Comparison of ENCODE assay signal across 14 cellular contexts in genomic region chr6:90860822-90861601, GRCh38.
DNase-seq lines count a peak whose midpoint lies in the region; ATAC-seq, FAIRE-seq and TF ChIP-seq lines count a peak whose summit lies in the region.
"Had no signal": no experiment of that assay in that cellular context is flagged by ENCODE, and none has a peak within 500 bp of the region (broad histone marks: within the 10 kb centered on the region; RNA-seq: fewer than 3 reads in every experiment).

No MANE protein-coding gene starts in this region.

- WGBS in GM12878 (ENCODE audit: insufficient coverage, insufficient replicate concordance, low lambda C conversion rate, missing lambda C conversion rate): 54% methylated on average over 5 of the region's 5 CpGs

- TF ChIP-seq RAD21 in GM12878 (IDR thresholded peaks at IDR 0.05; ENCODE audit: insufficient read depth, low read depth, low read length): peak; percentile 11; the same call in 1 of the 2 replicates

- BruUV-seq in GM12878 (replicated peaks; lab: Mats Ljungman, UMichigan): no TSS peak

- no peak overlapping the region for H3K4me2 ChIP-seq in GM12878 (ENCODE audit: control insufficient read depth, insufficient read depth)

- no peak for TF ChIP-seq CTCF in cardiac muscle cell (IDR thresholded peaks at IDR 0.05; ENCODE audit: low read depth, low read length)
- peak; percentile 20 to 33 (median 33); a peak in 4 of 6 replicates for TF ChIP-seq CTCF in GM12878 (IDR thresholded peaks at IDR 0.05 in 2 of 3, conservative IDR thresholded peaks at IDR 0.05 in 1 of 3; ENCODE audit: control insufficient read depth in 2 of 3, extremely low read depth in 1 of 3, insufficient read depth in 1 of 3, low read depth in 3 of 3, low read length in 3 of 3)

- H3K27me3 ChIP-seq in cardiac muscle cell (no peaks in the 10 kb centered on the region), GM12878 (replicated peaks in 1 of 2; ENCODE audit: control insufficient read depth in 2 of 2, insufficient read depth in 2 of 2, low read length in 1 of 2) (no peaks in the 10 kb centered on the region)
- H3K27me3 ChIP-seq: adrenal gland had no signal

- ATAC-seq in Right ventricle myocardium inferior (no peak), GM12878 (peak; percentile 65)
- ATAC-seq: left ventricle myocardium superior had no signal

- no peaks in the 10 kb centered on the region for H4K20me1 ChIP-seq in GM12878 (ENCODE audit: control insufficient read depth, insufficient read depth)

- H3K4me1 ChIP-seq in cardiac muscle cell (ENCODE audit: low read depth): peaks cover 12% of the 10 kb centered on the region
- H3K4me1 ChIP-seq in GM12878 (ENCODE audit: control insufficient read depth, insufficient read depth, low read length): no peaks in the 10 kb centered on the region
- H3K4me1 ChIP-seq: adrenal gland had no signal

- no peaks in the 10 kb centered on the region for H3K79me2 ChIP-seq in GM12878 (ENCODE audit: control insufficient read depth, insufficient read depth, low read length)

- in situ Hi-C loops in KBM-7 (cut with MboI; ENCODE audit: low pct_unique_long_range_greater_than_20kb, low sequenced_read_pairs) (no loop called here), GM12878 (cut with MboI) (no loop called here)

- SMC1A ChIA-PET in GM12878 (lab: Charles Lee; ENCODE audit: uncharacterized antibody, unreplicated experiment): interaction anchor here (1.3 kb wide), 1 partner anchor 229 kb away, joined by 4 read pairs; no protein-coding TSS in a partner anchor

- H3K36me3 ChIP-seq in cardiac muscle cell: no peaks in the 10 kb centered on the region
- H3K36me3 ChIP-seq in GM12878 (ENCODE audit: control insufficient read depth in 2 of 2, insufficient read depth in 2 of 2, low read length in 1 of 2): no peaks in the 10 kb centered on the region
- H3K36me3 ChIP-seq: adrenal gland had no signal

- H3K9me3 ChIP-seq in cardiac muscle cell (ENCODE audit: low read depth) (no peaks in the 10 kb centered on the region), GM12878 (replicated peaks; ENCODE audit: control insufficient read depth, insufficient read depth, low read length) (no peaks in the 10 kb centered on the region)
- H3K9me3 ChIP-seq: adrenal gland had no signal

- no peak for TF ChIP-seq POLR2A in GM12878 (IDR thresholded peaks at IDR 0.05; ENCODE audit: low read depth, low read length)

- TF ChIP-seq EP300 in GM12878 (IDR thresholded peaks at IDR 0.05; ENCODE audit: borderline replicate concordance in 1 of 2, control insufficient read depth in 1 of 2, low read depth in 2 of 2, low read length in 2 of 2): no peak

- H3K9ac ChIP-seq in GM12878 (ENCODE audit: control insufficient read depth, insufficient read depth, low read length): no peak overlapping the region

- H3K4me3 ChIP-seq in cardiac muscle cell (no peak overlapping the region), GM12878 (no peak overlapping the region)
- H3K4me3 ChIP-seq: adrenal gland had no signal

- no peak for FAIRE-seq in GM12878 (lab: Jason Lieb, UNC)

- CTCF ChIA-PET in GM12878 (lab: Yijun Ruan, JAX): interaction anchor here (1.5 kb wide), 2 partner anchors 16 to 574 kb away, joined by 3 to 4 read pairs; no protein-coding TSS in a partner anchor

- no peak overlapping the region for H2AFZ ChIP-seq in GM12878 (ENCODE audit: control insufficient read depth, low read depth, low read length)

- H3K27ac ChIP-seq in cardiac muscle cell (no peak overlapping the region), GM12878 (ENCODE audit: control insufficient read depth, insufficient read depth) (no peak overlapping the region)
- H3K27ac ChIP-seq: adrenal gland, epithelial cell of prostate had no signal

- POLR2A ChIA-PET in GM12878 (lab: Charles Lee): no interaction called here

- peak; percentile 12 to 21 for DNase-seq in cardiac muscle cell (ENCODE audit: low read depth in 1 of 2, low spot score in 1 of 2)
- DNase-seq in Right ventricle myocardium inferior (ENCODE audit: missing footprints): no peak
- DNase-seq in KBM-7: peak; percentile 21
- no peak for DNase-seq in GM12878 (ENCODE audit: low read depth, low spot score)
- DNase-seq in superior temporal gyrus (ENCODE audit: extremely low spot score): peak; percentile 68
- DNase-seq in activated CD8-positive, alpha-beta memory T cell treated with anti-CD3 and anti-CD28 coated beads, Interleukin-2, amount 50 U/mL, for 4 hours: no peak
- DNase-seq in iPS-NIHi7 (ENCODE audit: extremely low spot score): no peak
- DNase-seq in NK-92 (lab: John Stamatoyannopoulos, UW; ENCODE audit: unreplicated experiment): no peak
- DNase-seq: activated CD4-positive, alpha-beta memory T cell treated with anti-CD3 and anti-CD28 coated beads, Interleukin-2, amount 10 ng/mL, durations not matched to agents 7 days and 5 days; adrenal gland; Calu3; left ventricle myocardium superior; SHP77 treated with DMSO at 0.1 percent for 48 hours had no signal

- RAD21 ChIA-PET in GM12878 (lab: Charles Lee; ENCODE audit: unreplicated experiment): no interaction called here

- intact Hi-C loops in Right ventricle myocardium inferior (cut with DNase I) (no loop called here), GM12878 (cut with micrococcal nuclease; ENCODE audit: unreplicated experiment) (loop anchor here (10.0 kb wide), 1 partner anchor 226 kb away; no protein-coding TSS in a partner anchor)

TF ChIP-seq in GM12878, 131 proteins besides CTCF, POLR2A, EP300 and RAD21:
- TF ChIP-seq USF2 (IDR thresholded peaks at IDR 0.05; ENCODE audit: borderline replicate concordance, low read depth, low read length): no peak
- no peak for TF ChIP-seq ZNF274 (IDR thresholded peaks at IDR 0.05; ENCODE audit: insufficient read depth, insufficient read length)
- no peak for TF ChIP-seq ATF2 (IDR thresholded peaks at IDR 0.05; ENCODE audit: low read length)
- TF ChIP-seq E2F4 (IDR thresholded peaks at IDR 0.05; ENCODE audit: low read depth, low read length): no peak
- TF ChIP-seq SPI1 (IDR thresholded peaks at IDR 0.05; ENCODE audit: borderline replicate concordance, insufficient read depth, low read depth, low read length): no peak
- no peak for TF ChIP-seq SIN3A (IDR thresholded peaks at IDR 0.05; ENCODE audit: low read depth, low read length)
- no peak for TF ChIP-seq BACH1 (IDR thresholded peaks at IDR 0.05; ENCODE audit: borderline replicate concordance)
- TF ChIP-seq EZH2 (IDR thresholded peaks at IDR 0.05; ENCODE audit: borderline replicate concordance, control insufficient read depth, low read depth, low read length): no peak
- no peak for TF ChIP-seq SRF (IDR thresholded peaks at IDR 0.05; ENCODE audit: low read depth in 2 of 2, low read length in 2 of 2)
- no peak for TF ChIP-seq SREBF2 (IDR thresholded peaks at IDR 0.05; ENCODE audit: low read length)
- TF ChIP-seq ZBED1 (IDR thresholded peaks at IDR 0.05; ENCODE audit: borderline replicate concordance): no peak
- no peak for TF ChIP-seq EED (IDR thresholded peaks at IDR 0.05; ENCODE audit: low read depth)
- TF ChIP-seq TARDBP (IDR thresholded peaks at IDR 0.05; ENCODE audit: borderline replicate concordance): no peak
- TF ChIP-seq PAX5 (IDR thresholded peaks at IDR 0.05; ENCODE audit: borderline replicate concordance, low read depth, low read length): no peak
- no peak for TF ChIP-seq SREBF1 (IDR thresholded peaks at IDR 0.05; ENCODE audit: low read length)

Comparison
In these comparisons a context has a peak if more than half of its experiments do, and no peak if none do; other contexts are left out.
1. DNase-seq: peak in cardiac muscle cell (2 of 2), KBM-7 (single experiment) and superior temporal gyrus (single experiment); none in Right ventricle myocardium inferior (single experiment), GM12878 (single experiment), activated CD8-positive, alpha-beta memory T cell treated with anti-CD3 and anti-CD28 coated beads, Interleukin-2, amount 50 U/mL, for 4 hours (single experiment), iPS-NIHi7 (single experiment) and NK-92 (single experiment).